In genomic region chr6:144158133-144158532, GRCh38 we compare ENCODE assay signal across 8 cellular contexts. TPM values are rescaled to one million over a fixed set of nuclear protein-coding genes. Genes with fewer than 3 reads are reported as not detected.
DNase-seq lines count a peak whose midpoint lies in the region; ATAC-seq and TF ChIP-seq lines count a peak whose summit lies in the region.

No MANE protein-coding gene starts in this region.

- no peak for TF ChIP-seq CTCF in epithelial cell of proximal tubule (conservative IDR thresholded peaks at IDR 0.05; ENCODE audit: low read depth, low read length)
- no peak for TF ChIP-seq CTCF in mesothelial cell of epicardium (IDR thresholded peaks at IDR 0.05; ENCODE audit: unreplicated experiment)
- no peak for TF ChIP-seq CTCF in GM13976 (IDR thresholded peaks at IDR 0.05; ENCODE audit: borderline replicate concordance, control extremely low read depth, extremely low read depth, insufficient read depth, missing control alignments)

- no peak for ATAC-seq in GM21526 (IDR thresholded peaks at IDR 0.05; ENCODE audit: low FRiP score, unreplicated experiment)
- no peak for ATAC-seq in HG03139 (IDR thresholded peaks at IDR 0.05; ENCODE audit: unreplicated experiment)

- peaks cover 10% of the 10 kb centered on the region for H3K9me3 Mint-ChIP-seq in mesothelial cell of epicardium

- H3K4me3 Mint-ChIP-seq in mesothelial cell of epicardium: no peak overlapping the region

- DNase-seq in AG08395 (ENCODE audit: low spot score) (peak; percentile 86), NCI-H460 (ENCODE audit: extremely low read depth, low read depth) (peak; percentile 56), epithelial cell of proximal tubule (ENCODE audit: low read depth) (peak; percentile 9), mesothelial cell of epicardium (ENCODE audit: low spot score in 2 of 2, unreplicated experiment in 2 of 2) (peak; percentile 31 to 54), GM13976 (ENCODE audit: low spot score) (no peak), pons (ENCODE audit: low spot score) (no peak)

- no peaks in the 10 kb centered on the region for H3K27me3 Mint-ChIP-seq in mesothelial cell of epicardium (ENCODE audit: low read depth)

- peaks cover 5% of the 10 kb centered on the region for H3K36me3 Mint-ChIP-seq in mesothelial cell of epicardium

- H3K4me3 ChIP-seq in epithelial cell of proximal tubule (ENCODE audit: low read depth, low read length): no peak overlapping the region

- in situ Hi-C loops in GM13976 (cut with MboI; ENCODE audit: low sequenced_read_pairs, unreplicated experiment): no loop called here

- H3K27ac Mint-ChIP-seq in mesothelial cell of epicardium: peak overlapping the region; percentile 98

- H3K4me1 Mint-ChIP-seq in mesothelial cell of epicardium: peaks cover 60% of the 10 kb centered on the region

RNA-seq across cellular contexts. Expression of gene STX11, which starts 7.8 kb away (rescaled TPM):
- total RNA-seq in NCI-H460 (2014; rRNA removed; shearing (Covaris generic)): 8.1 and 9.0 TPM in 2 replicates
- polyA plus RNA-seq in NCI-H460 (2014; cell fraction: nucleus; rRNA removed): 7.7 and 13.4 TPM in 2 replicates
- total RNA-seq in epithelial cell of proximal tubule: 0.22 and 0.52 TPM in 2 replicates
- total RNA-seq in mesothelial cell of epicardium: 4.5 to 4.9 TPM (median 4.6 TPM) in 3 replicates

Comparison
In these comparisons a context has a peak if more than half of its experiments do, and no peak if none do; other contexts are left out.
1. DNase-seq: peak in AG08395 (single experiment), NCI-H460 (single experiment), epithelial cell of proximal tubule (single experiment) and mesothelial cell of epicardium (2 of 2); none in GM13976 (single experiment) and pons (single experiment).